In the genomic region with DNA sequence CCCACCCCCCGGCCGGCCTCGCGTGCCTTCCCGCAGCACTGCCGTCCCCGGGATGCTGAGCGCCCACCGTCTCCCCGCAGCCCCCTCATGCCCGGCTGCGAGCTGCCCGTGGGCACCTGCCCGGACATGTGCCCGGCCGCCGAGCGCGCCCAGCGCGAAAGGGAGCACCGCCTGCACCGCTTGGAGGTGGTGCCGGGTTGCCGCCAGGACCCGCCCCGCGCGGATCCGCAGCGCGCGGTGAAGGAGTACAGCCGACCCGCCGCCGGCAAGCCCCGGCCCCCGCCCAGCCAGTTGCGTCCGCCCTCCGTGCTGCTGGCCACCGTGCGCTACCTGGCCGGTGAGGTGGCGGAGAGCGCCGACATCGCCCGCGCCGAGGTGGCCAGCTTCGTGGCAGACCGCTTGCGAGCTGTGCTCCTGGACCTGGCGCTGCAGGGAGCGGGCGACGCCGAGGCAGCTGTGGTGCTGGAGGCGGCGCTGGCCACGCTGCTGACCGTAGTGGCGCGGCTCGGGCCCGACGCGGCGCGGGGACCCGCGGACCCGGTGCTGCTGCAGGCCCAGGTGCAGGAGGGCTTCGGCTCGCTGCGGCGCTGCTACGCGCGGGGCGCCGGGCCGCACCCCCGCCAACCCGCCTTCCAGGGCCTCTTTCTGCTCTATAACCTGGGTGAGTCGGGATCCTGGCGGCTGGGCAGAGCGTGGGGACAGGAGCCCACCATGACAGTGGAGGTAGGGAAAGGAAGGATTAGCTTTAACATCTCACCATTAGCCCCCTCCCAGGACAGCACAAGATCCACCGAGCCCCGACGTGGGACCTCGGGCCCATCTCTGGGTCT, we compare ENCODE assay signal across 1 cellular context.
TF ChIP-seq lines count a peak whose summit lies in the region.

A gene (plus strand): TSS at position 5 of the 830 bp plus-strand sequence. CDS start 83 bp downstream, at position 88.

TF ChIP-seq in WTC11, 78 proteins besides CTCF, POLR2A, EP300 and RAD21 (continued from another document and continues in another):
- TF ChIP-seq SMAD3 (CRISPR knock-in tag; IDR thresholded peaks at IDR 0.05; ENCODE audit: borderline replicate concordance) (no peak), ZNF232 (CRISPR knock-in tag; IDR thresholded peaks at IDR 0.05) (no peak), NR2C2 (CRISPR knock-in tag; IDR thresholded peaks at IDR 0.05) (no peak), FOXK1 (CRISPR knock-in tag; IDR thresholded peaks at IDR 0.05) (peak; percentile 19), ETV6 (CRISPR knock-in tag; IDR thresholded peaks at IDR 0.05) (peak; percentile 66), SMAD4 (CRISPR knock-in tag; IDR thresholded peaks at IDR 0.05) (no peak), ZNF263 (CRISPR knock-in tag; IDR thresholded peaks at IDR 0.05; ENCODE audit: low read depth) (peak; percentile 76), RELA (CRISPR knock-in tag; IDR thresholded peaks at IDR 0.05; ENCODE audit: borderline replicate concordance) (peak; percentile 92; the same call in 1 of the 2 replicates), ZNF416 (CRISPR knock-in tag; IDR thresholded peaks at IDR 0.05) (no peak), ESRRA (CRISPR knock-in tag; IDR thresholded peaks at IDR 0.05; ENCODE audit: borderline replicate concordance) (peak; percentile 62; the same call in 1 of the 2 replicates), KAT7 (CRISPR knock-in tag; IDR thresholded peaks at IDR 0.05; ENCODE audit: borderline replicate concordance) (peak; percentile 99), HMGA2 (CRISPR knock-in tag; IDR thresholded peaks at IDR 0.05) (no peak), ZNF219 (CRISPR knock-in tag; IDR thresholded peaks at IDR 0.05; ENCODE audit: borderline replicate concordance) (no peak), PRRX2 (CRISPR knock-in tag; IDR thresholded peaks at IDR 0.05) (0 out of 2 replicates have a peak, but pooled peaks have one; percentile 25), RORB (CRISPR knock-in tag; IDR thresholded peaks at IDR 0.05) (no peak), TEAD4 (CRISPR knock-in tag; IDR thresholded peaks at IDR 0.05) (no peak), EMX1 (CRISPR knock-in tag; IDR thresholded peaks at IDR 0.05) (no peak), NFE2L1 (CRISPR knock-in tag; IDR thresholded peaks at IDR 0.05) (no peak; the same call in 1 of the 2 replicates)
- TF ChIP-seq, protein P1, sequence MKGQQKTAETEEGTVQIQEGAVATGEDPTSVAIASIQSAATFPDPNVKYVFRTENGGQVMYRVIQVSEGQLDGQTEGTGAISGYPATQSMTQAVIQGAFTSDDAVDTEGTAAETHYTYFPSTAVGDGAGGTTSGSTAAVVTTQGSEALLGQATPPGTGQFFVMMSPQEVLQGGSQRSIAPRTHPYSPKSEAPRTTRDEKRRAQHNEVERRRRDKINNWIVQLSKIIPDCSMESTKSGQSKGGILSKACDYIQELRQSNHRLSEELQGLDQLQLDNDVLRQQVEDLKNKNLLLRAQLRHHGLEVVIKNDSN (CRISPR knock-in tag; IDR thresholded peaks at IDR 0.05), result no peak
- TF ChIP-seq, protein P2, sequence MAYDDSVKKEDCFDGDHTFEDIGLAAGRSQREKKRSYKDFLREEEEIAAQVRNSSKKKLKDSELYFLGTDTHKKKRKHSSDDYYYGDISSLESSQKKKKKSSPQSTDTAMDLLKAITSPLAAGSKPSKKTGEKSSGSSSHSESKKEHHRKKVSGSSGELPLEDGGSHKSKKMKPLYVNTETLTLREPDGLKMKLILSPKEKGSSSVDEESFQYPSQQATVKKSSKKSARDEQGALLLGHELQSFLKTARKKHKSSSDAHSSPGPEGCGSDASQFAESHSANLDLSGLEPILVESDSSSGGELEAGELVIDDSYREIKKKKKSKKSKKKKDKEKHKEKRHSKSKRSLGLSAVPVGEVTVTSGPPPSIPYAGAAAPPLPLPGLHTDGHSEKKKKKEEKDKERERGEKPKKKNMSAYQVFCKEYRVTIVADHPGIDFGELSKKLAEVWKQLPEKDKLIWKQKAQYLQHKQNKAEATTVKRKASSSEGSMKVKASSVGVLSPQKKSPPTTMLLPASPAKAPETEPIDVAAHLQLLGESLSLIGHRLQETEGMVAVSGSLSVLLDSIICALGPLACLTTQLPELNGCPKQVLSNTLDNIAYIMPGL (CRISPR knock-in tag; IDR thresholded peaks at IDR 0.05), result peak; percentile 89
- TF ChIP-seq, protein P3, sequence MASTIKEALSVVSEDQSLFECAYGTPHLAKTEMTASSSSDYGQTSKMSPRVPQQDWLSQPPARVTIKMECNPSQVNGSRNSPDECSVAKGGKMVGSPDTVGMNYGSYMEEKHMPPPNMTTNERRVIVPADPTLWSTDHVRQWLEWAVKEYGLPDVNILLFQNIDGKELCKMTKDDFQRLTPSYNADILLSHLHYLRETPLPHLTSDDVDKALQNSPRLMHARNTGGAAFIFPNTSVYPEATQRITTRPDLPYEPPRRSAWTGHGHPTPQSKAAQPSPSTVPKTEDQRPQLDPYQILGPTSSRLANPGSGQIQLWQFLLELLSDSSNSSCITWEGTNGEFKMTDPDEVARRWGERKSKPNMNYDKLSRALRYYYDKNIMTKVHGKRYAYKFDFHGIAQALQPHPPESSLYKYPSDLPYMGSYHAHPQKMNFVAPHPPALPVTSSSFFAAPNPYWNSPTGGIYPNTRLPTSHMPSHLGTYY (CRISPR knock-in tag; IDR thresholded peaks at IDR 0.05), result no peak
- TF ChIP-seq, protein P4, sequence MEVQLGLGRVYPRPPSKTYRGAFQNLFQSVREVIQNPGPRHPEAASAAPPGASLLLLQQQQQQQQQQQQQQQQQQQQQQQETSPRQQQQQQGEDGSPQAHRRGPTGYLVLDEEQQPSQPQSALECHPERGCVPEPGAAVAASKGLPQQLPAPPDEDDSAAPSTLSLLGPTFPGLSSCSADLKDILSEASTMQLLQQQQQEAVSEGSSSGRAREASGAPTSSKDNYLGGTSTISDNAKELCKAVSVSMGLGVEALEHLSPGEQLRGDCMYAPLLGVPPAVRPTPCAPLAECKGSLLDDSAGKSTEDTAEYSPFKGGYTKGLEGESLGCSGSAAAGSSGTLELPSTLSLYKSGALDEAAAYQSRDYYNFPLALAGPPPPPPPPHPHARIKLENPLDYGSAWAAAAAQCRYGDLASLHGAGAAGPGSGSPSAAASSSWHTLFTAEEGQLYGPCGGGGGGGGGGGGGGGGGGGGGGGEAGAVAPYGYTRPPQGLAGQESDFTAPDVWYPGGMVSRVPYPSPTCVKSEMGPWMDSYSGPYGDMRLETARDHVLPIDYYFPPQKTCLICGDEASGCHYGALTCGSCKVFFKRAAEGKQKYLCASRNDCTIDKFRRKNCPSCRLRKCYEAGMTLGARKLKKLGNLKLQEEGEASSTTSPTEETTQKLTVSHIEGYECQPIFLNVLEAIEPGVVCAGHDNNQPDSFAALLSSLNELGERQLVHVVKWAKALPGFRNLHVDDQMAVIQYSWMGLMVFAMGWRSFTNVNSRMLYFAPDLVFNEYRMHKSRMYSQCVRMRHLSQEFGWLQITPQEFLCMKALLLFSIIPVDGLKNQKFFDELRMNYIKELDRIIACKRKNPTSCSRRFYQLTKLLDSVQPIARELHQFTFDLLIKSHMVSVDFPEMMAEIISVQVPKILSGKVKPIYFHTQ (CRISPR knock-in tag; IDR thresholded peaks at IDR 0.05), result no peak
- TF ChIP-seq, protein P5, sequence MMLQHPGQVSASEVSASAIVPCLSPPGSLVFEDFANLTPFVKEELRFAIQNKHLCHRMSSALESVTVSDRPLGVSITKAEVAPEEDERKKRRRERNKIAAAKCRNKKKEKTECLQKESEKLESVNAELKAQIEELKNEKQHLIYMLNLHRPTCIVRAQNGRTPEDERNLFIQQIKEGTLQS (CRISPR knock-in tag; conservative IDR thresholded peaks at IDR 0.05), result no peak
- TF ChIP-seq, protein P6, sequence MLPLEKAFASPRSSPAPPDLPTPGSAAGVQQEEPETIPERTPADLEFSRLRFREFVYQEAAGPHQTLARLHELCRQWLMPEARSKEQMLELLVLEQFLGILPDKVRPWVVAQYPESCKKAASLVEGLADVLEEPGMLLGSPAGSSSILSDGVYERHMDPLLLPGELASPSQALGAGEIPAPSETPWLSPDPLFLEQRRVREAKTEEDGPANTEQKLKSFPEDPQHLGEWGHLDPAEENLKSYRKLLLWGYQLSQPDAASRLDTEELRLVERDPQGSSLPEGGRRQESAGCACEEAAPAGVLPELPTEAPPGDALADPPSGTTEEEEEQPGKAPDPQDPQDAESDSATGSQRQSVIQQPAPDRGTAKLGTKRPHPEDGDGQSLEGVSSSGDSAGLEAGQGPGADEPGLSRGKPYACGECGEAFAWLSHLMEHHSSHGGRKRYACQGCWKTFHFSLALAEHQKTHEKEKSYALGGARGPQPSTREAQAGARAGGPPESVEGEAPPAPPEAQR (CRISPR knock-in tag; IDR thresholded peaks at IDR 0.05), result no peak
- TF ChIP-seq, protein P7, sequence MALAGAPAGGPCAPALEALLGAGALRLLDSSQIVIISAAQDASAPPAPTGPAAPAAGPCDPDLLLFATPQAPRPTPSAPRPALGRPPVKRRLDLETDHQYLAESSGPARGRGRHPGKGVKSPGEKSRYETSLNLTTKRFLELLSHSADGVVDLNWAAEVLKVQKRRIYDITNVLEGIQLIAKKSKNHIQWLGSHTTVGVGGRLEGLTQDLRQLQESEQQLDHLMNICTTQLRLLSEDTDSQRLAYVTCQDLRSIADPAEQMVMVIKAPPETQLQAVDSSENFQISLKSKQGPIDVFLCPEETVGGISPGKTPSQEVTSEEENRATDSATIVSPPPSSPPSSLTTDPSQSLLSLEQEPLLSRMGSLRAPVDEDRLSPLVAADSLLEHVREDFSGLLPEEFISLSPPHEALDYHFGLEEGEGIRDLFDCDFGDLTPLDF (CRISPR knock-in tag; IDR thresholded peaks at IDR 0.05), result 0 out of 2 replicates have a peak, but pooled peaks have one; percentile 55
- TF ChIP-seq, protein P8, sequence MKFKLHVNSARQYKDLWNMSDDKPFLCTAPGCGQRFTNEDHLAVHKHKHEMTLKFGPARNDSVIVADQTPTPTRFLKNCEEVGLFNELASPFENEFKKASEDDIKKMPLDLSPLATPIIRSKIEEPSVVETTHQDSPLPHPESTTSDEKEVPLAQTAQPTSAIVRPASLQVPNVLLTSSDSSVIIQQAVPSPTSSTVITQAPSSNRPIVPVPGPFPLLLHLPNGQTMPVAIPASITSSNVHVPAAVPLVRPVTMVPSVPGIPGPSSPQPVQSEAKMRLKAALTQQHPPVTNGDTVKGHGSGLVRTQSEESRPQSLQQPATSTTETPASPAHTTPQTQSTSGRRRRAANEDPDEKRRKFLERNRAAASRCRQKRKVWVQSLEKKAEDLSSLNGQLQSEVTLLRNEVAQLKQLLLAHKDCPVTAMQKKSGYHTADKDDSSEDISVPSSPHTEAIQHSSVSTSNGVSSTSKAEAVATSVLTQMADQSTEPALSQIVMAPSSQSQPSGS (CRISPR knock-in tag; IDR thresholded peaks at IDR 0.05; ENCODE audit: borderline replicate concordance, low read depth), result no peak
- TF ChIP-seq, protein P9, sequence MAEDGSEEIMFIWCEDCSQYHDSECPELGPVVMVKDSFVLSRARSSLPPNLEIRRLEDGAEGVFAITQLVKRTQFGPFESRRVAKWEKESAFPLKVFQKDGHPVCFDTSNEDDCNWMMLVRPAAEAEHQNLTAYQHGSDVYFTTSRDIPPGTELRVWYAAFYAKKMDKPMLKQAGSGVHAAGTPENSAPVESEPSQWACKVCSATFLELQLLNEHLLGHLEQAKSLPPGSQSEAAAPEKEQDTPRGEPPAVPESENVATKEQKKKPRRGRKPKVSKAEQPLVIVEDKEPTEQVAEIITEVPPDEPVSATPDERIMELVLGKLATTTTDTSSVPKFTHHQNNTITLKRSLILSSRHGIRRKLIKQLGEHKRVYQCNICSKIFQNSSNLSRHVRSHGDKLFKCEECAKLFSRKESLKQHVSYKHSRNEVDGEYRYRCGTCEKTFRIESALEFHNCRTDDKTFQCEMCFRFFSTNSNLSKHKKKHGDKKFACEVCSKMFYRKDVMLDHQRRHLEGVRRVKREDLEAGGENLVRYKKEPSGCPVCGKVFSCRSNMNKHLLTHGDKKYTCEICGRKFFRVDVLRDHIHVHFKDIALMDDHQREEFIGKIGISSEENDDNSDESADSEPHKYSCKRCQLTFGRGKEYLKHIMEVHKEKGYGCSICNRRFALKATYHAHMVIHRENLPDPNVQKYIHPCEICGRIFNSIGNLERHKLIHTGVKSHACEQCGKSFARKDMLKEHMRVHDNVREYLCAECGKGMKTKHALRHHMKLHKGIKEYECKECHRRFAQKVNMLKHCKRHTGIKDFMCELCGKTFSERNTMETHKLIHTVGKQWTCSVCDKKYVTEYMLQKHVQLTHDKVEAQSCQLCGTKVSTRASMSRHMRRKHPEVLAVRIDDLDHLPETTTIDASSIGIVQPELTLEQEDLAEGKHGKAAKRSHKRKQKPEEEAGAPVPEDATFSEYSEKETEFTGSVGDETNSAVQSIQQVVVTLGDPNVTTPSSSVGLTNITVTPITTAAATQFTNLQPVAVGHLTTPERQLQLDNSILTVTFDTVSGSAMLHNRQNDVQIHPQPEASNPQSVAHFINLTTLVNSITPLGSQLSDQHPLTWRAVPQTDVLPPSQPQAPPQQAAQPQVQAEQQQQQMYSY (CRISPR knock-in tag; IDR thresholded peaks at IDR 0.05), result 0 out of 2 replicates have a peak, but pooled peaks have one; percentile 20
- TF ChIP-seq, protein P10, sequence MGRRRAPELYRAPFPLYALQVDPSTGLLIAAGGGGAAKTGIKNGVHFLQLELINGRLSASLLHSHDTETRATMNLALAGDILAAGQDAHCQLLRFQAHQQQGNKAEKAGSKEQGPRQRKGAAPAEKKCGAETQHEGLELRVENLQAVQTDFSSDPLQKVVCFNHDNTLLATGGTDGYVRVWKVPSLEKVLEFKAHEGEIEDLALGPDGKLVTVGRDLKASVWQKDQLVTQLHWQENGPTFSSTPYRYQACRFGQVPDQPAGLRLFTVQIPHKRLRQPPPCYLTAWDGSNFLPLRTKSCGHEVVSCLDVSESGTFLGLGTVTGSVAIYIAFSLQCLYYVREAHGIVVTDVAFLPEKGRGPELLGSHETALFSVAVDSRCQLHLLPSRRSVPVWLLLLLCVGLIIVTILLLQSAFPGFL (CRISPR knock-in tag; IDR thresholded peaks at IDR 0.05; ENCODE audit: borderline replicate concordance), result no peak
- TF ChIP-seq, protein P11, sequence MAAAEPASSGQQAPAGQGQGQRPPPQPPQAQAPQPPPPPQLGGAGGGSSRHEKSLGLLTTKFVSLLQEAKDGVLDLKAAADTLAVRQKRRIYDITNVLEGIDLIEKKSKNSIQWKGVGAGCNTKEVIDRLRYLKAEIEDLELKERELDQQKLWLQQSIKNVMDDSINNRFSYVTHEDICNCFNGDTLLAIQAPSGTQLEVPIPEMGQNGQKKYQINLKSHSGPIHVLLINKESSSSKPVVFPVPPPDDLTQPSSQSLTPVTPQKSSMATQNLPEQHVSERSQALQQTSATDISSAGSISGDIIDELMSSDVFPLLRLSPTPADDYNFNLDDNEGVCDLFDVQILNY (CRISPR knock-in tag; IDR thresholded peaks at IDR 0.05), result peak; percentile 43
